In the genomic region with DNA sequence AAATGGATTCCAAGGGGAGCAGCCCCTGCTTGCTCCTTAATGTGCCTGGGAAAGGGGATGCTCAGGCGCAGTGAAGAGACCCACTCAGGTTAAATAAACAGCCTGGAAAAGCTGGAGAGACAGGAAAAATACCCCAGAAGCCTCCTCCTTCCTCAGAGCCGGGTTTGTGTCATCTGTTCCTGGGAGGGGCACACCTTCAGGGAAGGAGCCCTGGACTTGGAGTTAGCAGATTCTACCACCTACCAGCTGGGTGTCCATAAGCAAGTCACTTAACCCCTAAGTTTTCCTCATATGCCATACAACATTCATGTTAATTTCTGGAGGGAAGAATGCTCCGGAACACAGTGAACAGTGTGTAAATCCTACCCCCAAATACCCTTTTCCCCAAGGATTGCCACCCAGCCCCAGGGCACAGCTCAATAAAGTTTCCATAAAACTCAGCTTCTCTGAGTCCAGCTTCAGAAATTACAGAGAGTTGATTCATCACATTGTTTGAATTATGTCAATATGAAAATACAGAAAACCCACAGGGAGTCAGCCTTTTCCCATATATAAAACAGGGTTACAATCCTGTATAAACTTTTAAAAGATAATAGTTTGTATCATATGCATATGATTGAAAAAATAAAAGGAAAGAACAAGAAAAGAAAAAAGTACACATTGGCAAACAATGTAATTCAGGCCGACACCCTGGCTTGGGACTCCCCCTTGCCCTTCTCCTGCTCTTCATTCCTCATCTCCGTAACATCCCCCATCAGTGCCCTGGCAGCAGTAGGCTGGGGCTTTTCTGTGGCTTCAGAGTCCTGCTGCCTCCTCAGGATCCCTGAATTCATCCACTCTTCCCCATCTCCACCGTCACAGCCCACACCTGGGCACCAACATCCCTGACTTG, we compare ENCODE assay signal across 15 cellular contexts.
DNase-seq lines count a peak whose midpoint lies in the region; ATAC-seq and TF ChIP-seq lines count a peak whose summit lies in the region.
"Had no signal": no experiment of that assay in that cellular context is flagged by ENCODE, and none has a peak within 500 bp of the region (broad histone marks: within the 10 kb centered on the region; RNA-seq: fewer than 3 reads in every experiment).

No MANE protein-coding gene starts in this region.

- H3K9me3 ChIP-seq in SJSA1 (replicated peaks) (no peaks in the 10 kb centered on the region), right lobe of liver (no peaks in the 10 kb centered on the region)
- H3K9me3 ChIP-seq: adrenal gland, heart right ventricle had no signal

- TF ChIP-seq CTCF in right lobe of liver (IDR thresholded peaks at IDR 0.05): no peak

- peaks cover 36% of the 10 kb centered on the region for H3K4me1 ChIP-seq in SJSA1 (replicated peaks)
- no peaks in the 10 kb centered on the region for H3K4me1 ChIP-seq in right lobe of liver
- H3K4me1 ChIP-seq: adrenal gland had no signal

- peak overlapping the region; percentile 50 for H3K27ac ChIP-seq in SJSA1
- no peak overlapping the region for H3K27ac ChIP-seq in right lobe of liver
- H3K27ac ChIP-seq: adrenal gland, heart right ventricle had no signal

- no peak for TF ChIP-seq POLR2A in right lobe of liver (IDR thresholded peaks at IDR 0.05)

- H3K4me3 ChIP-seq in SJSA1 (no peak overlapping the region), right lobe of liver (no peak overlapping the region)
- H3K4me3 ChIP-seq: adrenal gland, heart right ventricle, smooth muscle cell had no signal

- 63% methylated on average over 5 of the region's 6 CpGs for WGBS in right lobe of liver (ENCODE audit: insufficient coverage, low coverage, low lambda C conversion rate, missing lambda C conversion rate)

- no peaks in the 10 kb centered on the region for H3K36me3 ChIP-seq in SJSA1
- no peaks in the 10 kb centered on the region for H3K36me3 ChIP-seq in right lobe of liver
- H3K36me3 ChIP-seq: adrenal gland, heart right ventricle had no signal

- intact Hi-C loops in sciatic nerve (cut with DNase I): no loop called here
- intact Hi-C loops in right lobe of liver (cut with DNase I): no loop called here

- no peaks in the 10 kb centered on the region for H3K27me3 ChIP-seq in SJSA1 (replicated peaks)
- H3K27me3 ChIP-seq in right lobe of liver: peaks cover 0 to 5% of the 10 kb centered on the region in 2 donors
- H3K27me3 ChIP-seq: adrenal gland had no signal

- peak; percentile 27 for ATAC-seq in sciatic nerve
- no peak for ATAC-seq in left lobe of liver
- no peak for ATAC-seq in HG03025 (IDR thresholded peaks at IDR 0.05; ENCODE audit: low FRiP score, unreplicated experiment)
- no peak for ATAC-seq in right lobe of liver
- ATAC-seq: heart right ventricle, left ventricle myocardium superior had no signal

- peak; percentile 27 for DNase-seq in GM04504 (ENCODE audit: low read depth)
- peak; percentile 49 to 70 for DNase-seq in SJSA1 (ENCODE audit: low read depth in 1 of 2, low spot score in 2 of 2)
- peak; percentile 88 for DNase-seq in fibroblast of peridontal ligament (ENCODE audit: extremely low read depth)
- no peak for DNase-seq in sciatic nerve (ENCODE audit: low spot score)
- DNase-seq in iPS-NIHi7 (ENCODE audit: extremely low spot score): no peak
- DNase-seq in left lobe of liver (ENCODE audit: low spot score): no peak
- DNase-seq in right lobe of liver: no peak
- DNase-seq: activated CD4-positive, alpha-beta T cell treated with anti-CD3 and anti-CD28 coated beads for 1 hour; activated T-cell treated with anti-CD3 and anti-CD28 coated beads for 4 hours; adrenal gland; H9; heart right ventricle; left ventricle myocardium superior had no signal

Comparison
In these comparisons a context has a peak if more than half of its experiments do, and no peak if none do; other contexts are left out.
1. DNase-seq: peak in GM04504 (single experiment), SJSA1 (2 of 2) and fibroblast of peridontal ligament (single experiment); none in sciatic nerve (single experiment), iPS-NIHi7 (single experiment), left lobe of liver (single experiment) and right lobe of liver (0 of 3).